Comparison of ENCODE assay signal across 8 cellular contexts in the genomic region with DNA sequence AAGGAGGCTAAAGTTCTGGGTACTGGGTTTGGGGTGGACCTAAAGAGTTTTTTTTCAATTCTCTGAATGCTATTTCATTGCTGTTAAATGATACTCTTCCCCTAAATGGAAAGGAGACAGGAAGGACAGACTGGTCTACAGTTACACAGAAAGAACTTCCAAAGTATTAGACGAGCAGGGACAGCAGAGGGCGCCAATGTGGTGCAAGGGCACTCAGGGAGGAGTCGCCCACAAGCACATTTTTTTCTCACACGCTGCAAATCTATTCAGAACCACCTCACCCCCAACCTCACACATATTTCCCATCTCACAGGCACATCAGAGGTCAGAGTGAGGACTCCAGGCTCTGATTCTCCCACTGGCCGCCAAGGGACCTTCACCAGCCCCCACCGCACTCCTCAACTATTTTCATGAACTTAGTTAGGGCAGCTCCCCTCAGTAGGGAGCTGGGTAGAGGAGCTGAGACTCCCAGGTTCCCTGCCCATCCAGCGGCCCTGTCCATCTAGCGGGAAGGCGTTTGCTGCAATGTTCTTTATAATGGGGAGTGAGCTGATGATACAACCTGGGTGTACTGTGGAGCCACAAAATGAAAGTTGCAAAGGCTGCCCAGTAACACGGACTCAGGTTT. TPM values are rescaled to one million over a fixed set of nuclear protein-coding genes. Genes with fewer than 3 reads are reported as not detected.
DNase-seq lines count a peak whose midpoint lies in the region; ATAC-seq and TF ChIP-seq lines count a peak whose summit lies in the region.

No MANE protein-coding gene starts in this region.

- no peaks in the 10 kb centered on the region for H4K20me1 ChIP-seq in IMR-90 (ENCODE audit: insufficient read depth, low read length)
- H4K20me1 ChIP-seq in OCI-LY1 (ENCODE audit: insufficient read depth, low read length): no peaks in the 10 kb centered on the region

- peak; percentile 86 for TF ChIP-seq RAD21 in IMR-90 (IDR thresholded peaks at IDR 0.05; ENCODE audit: low read length)

- no peak overlapping the region for H3K14ac ChIP-seq in IMR-90 (replicated peaks; ENCODE audit: low read depth, low read length)

- H3K56ac ChIP-seq in IMR-90 (ENCODE audit: extremely low read depth, insufficient read depth, low read length): no peak overlapping the region

- H3K4me2 ChIP-seq in IMR-90 (ENCODE audit: low read depth, low read length) (peak overlapping the region; percentile 82), OCI-LY1 (ENCODE audit: low read length) (peak overlapping the region; percentile 61)

- ATAC-seq in IMR-90 (ENCODE audit: low read depth) (peak; percentile 85), mucosa of descending colon (peak; percentile 75), HG02884 (IDR thresholded peaks at IDR 0.05; ENCODE audit: unreplicated experiment) (no peak)

- H3K4me3 ChIP-seq in IMR-90 (ENCODE audit: insufficient read depth, low read depth, low read length) (no peak overlapping the region), OCI-LY1 (ENCODE audit: low read depth, low read length, poor library complexity, severe bottlenecking) (peak overlapping the region; percentile 29), epithelial cell of esophagus (ENCODE audit: low read length) (no peak overlapping the region), mucosa of descending colon (no peak overlapping the region)

- H3K4ac ChIP-seq in IMR-90 (ENCODE audit: low read depth, low read length): no peak overlapping the region

- in situ Hi-C loops in IMR-90 (cut with MboI; ENCODE audit: low sequenced_read_pairs): loop anchor here (25.0 kb wide), 2 partner anchors 269 to 494 kb away; partner anchors contain the start of gene CHCT1

- no peak overlapping the region for H2AK9ac ChIP-seq in IMR-90 (replicated peaks; ENCODE audit: low read depth, low read length, poor library complexity)

- H3K23ac ChIP-seq in IMR-90 (ENCODE audit: low read depth, low read length): no peak overlapping the region

- no peaks in the 10 kb centered on the region for H3K79me1 ChIP-seq in IMR-90 (ENCODE audit: low read depth in 1 of 2, low read length in 2 of 2)

- H2BK15ac ChIP-seq in IMR-90 (ENCODE audit: low read depth, low read length): no peak overlapping the region

- H2BK5ac ChIP-seq in IMR-90 (ENCODE audit: low read depth, low read length, poor library complexity, severe bottlenecking): no peak overlapping the region

- peak overlapping the region; percentile 77 for H2AFZ ChIP-seq in IMR-90 (replicated peaks; ENCODE audit: low read length, poor library complexity)
- H2AFZ ChIP-seq in OCI-LY1 (ENCODE audit: low read length): no peak overlapping the region

- H3K27ac ChIP-seq in IMR-90 (ENCODE audit: insufficient read depth, low read length) (no peak overlapping the region), OCI-LY1 (ENCODE audit: low read depth, low read length, poor library complexity, severe bottlenecking) (no peak overlapping the region)

- no peaks in the 10 kb centered on the region for H3K36me3 ChIP-seq in IMR-90 (ENCODE audit: control insufficient read depth, insufficient read depth, low read length)
- no peaks in the 10 kb centered on the region for H3K36me3 ChIP-seq in OCI-LY1 (ENCODE audit: insufficient read depth, low read length)
- H3K36me3 ChIP-seq in mucosa of descending colon (ENCODE audit: low read depth): no peaks in the 10 kb centered on the region

- dilution Hi-C loops in IMR-90 (cut with HindIII; ENCODE audit: low sequenced_read_pairs, unreplicated experiment): no loop called here

- no peak overlapping the region for H2BK20ac ChIP-seq in IMR-90 (ENCODE audit: low read depth, low read length)

- 0% methylated on average over 1 of the region's 10 CpGs; no CpG with 5 or more reads in 1 of the 2 experiments for WGBS in IMR-90 (ENCODE audit: extremely low coverage in 2 of 2, insufficient read length in 1 of 2), 2 experiments

- H3K4me1 ChIP-seq in IMR-90 (ENCODE audit: control insufficient read depth, insufficient read depth, low read length) (peaks cover 11% of the 10 kb centered on the region), OCI-LY1 (ENCODE audit: insufficient read depth, low read length, severe bottlenecking) (peaks cover 14% of the 10 kb centered on the region), mucosa of descending colon (ENCODE audit: low read depth) (peaks cover 24% of the 10 kb centered on the region)

- intact Hi-C loops in IMR-90 (cut with micrococcal nuclease) (loop anchor here (1.0 to 10.0 kb wide), 3 partner anchors 30 to 492 kb away; no protein-coding TSS in a partner anchor), mucosa of descending colon (cut with DNase I, micrococcal nuclease) (no loop called here)

- BruUV-seq in IMR-90 (replicated peaks; lab: Mats Ljungman, UMichigan): no TSS peak

- no peaks in the 10 kb centered on the region for H3K9me2 ChIP-seq in OCI-LY1 (ENCODE audit: low read depth, low read length)

- H3K79me2 ChIP-seq in OCI-LY1 (ENCODE audit: insufficient read depth, low read length): no peaks in the 10 kb centered on the region

- H4K5ac ChIP-seq in IMR-90 (ENCODE audit: low read depth, low read length): no peak overlapping the region

- H3F3A ChIP-seq in OCI-LY1 (ENCODE audit: insufficient read depth, low read length): no peaks in the 10 kb centered on the region

- H3K9me3 ChIP-seq in IMR-90 (ENCODE audit: control insufficient read depth, insufficient read depth, low read length): no peaks in the 10 kb centered on the region
- no peaks in the 10 kb centered on the region for H3K9me3 ChIP-seq in OCI-LY1 (ENCODE audit: low read length)
- H3K9me3 ChIP-seq in mucosa of descending colon: no peaks in the 10 kb centered on the region

- no peak overlapping the region for H2AK5ac ChIP-seq in IMR-90 (ENCODE audit: low read depth, low read length)

- H3K9ac ChIP-seq in IMR-90 (ENCODE audit: low read depth, low read length) (0 out of 2 replicates have a peak overlapping the region, but pooled peaks have one; percentile 19), OCI-LY1 (ENCODE audit: low read length) (peak overlapping the region; percentile 36; the same call in 1 of the 2 replicates)

- POLR2A ChIA-PET in IMR-90 (lab: Charles Lee; ENCODE audit: unreplicated experiment): no interaction called here

- H4K8ac ChIP-seq in IMR-90 (ENCODE audit: low read depth in 2 of 2, low read length in 2 of 2): no peak overlapping the region

- H2BK120ac ChIP-seq in IMR-90 (ENCODE audit: low read depth, low read length): no peak overlapping the region

- peak; percentile 73 for DNase-seq in GM04504 (ENCODE audit: low read depth)
- DNase-seq in IMR-90: peak; percentile 83
- DNase-seq in activated CD8-positive, alpha-beta memory T cell treated with anti-CD3 and anti-CD28 coated beads, Interleukin-2, amount 50 U/mL, for 1 hour (ENCODE audit: extremely low read depth): peak; percentile 33
- peak; percentile 86 for DNase-seq in epithelial cell of esophagus (ENCODE audit: low read depth)
- DNase-seq in mucosa of descending colon: peak; percentile 81 to 97 (median 87)
- DNase-seq in stimulated activated CD8-positive, alpha-beta memory T cell treated with anti-CD3 and anti-CD28 coated beads, Interleukin-4, amount 100 ng/mL, for 1 hour (ENCODE audit: low read depth in 2 of 2, low spot score in 1 of 2): peak; percentile 21 to 53

- CTCF ChIA-PET in IMR-90 (lab: Yijun Ruan, JAX): interaction anchor here (1.5 kb wide), 1 partner anchor 11 kb away, joined by 3 read pairs; no protein-coding TSS in a partner anchor

- no peak overlapping the region for H3K18ac ChIP-seq in IMR-90 (ENCODE audit: low read depth, low read length)

- TF ChIP-seq POLR2A in IMR-90 (IDR thresholded peaks at IDR 0.05; ENCODE audit: low read depth, low read length): no peak

- H3K9me1 ChIP-seq in IMR-90 (ENCODE audit: insufficient read depth, low read length): no peaks in the 10 kb centered on the region; the same call in 1 of the 2 replicates

- H3K27me3 ChIP-seq in IMR-90 (ENCODE audit: control insufficient read depth, insufficient read depth, low read length) (peaks cover 62% of the 10 kb centered on the region), OCI-LY1 (ENCODE audit: insufficient read depth, low read length) (peaks cover 5% of the 10 kb centered on the region)

- H4K91ac ChIP-seq in IMR-90 (ENCODE audit: insufficient read depth, low read depth, low read length): no peak overlapping the region

- TF ChIP-seq CTCF in IMR-90 (conservative IDR thresholded peaks at IDR 0.05; ENCODE audit: low read depth, low read length) (peak; percentile 85), OCI-LY1 (IDR thresholded peaks at IDR 0.05; ENCODE audit: low read length) (peak; percentile 89), epithelial cell of esophagus (IDR thresholded peaks at IDR 0.05; ENCODE audit: insufficient read depth, low read depth, low read length, missing control alignments) (peak; percentile 80), mucosa of descending colon (IDR thresholded peaks at IDR 0.05) (peak; percentile 41)

TF ChIP-seq in IMR-90, 13 proteins besides CTCF, POLR2A, EP300 and RAD21:
- peak; percentile 70 for TF ChIP-seq MAZ (IDR thresholded peaks at IDR 0.05; ENCODE audit: borderline replicate concordance, low read depth, low read length)
- peak; percentile 85 for TF ChIP-seq SMC3 (IDR thresholded peaks at IDR 0.05; ENCODE audit: low read depth, low read length)
- TF ChIP-seq MAFK (IDR thresholded peaks at IDR 0.05; ENCODE audit: low read depth, low read length): no peak
- no peak for TF ChIP-seq CHD1 (IDR thresholded peaks at IDR 0.05; ENCODE audit: low read depth, low read length)
- no peak for TF ChIP-seq CEBPB (IDR thresholded peaks at IDR 0.05; ENCODE audit: low read depth, low read length)
- TF ChIP-seq MXI1 (IDR thresholded peaks at IDR 0.05; ENCODE audit: borderline replicate concordance, low read depth, low read length): peak; percentile 67; the same call in 1 of the 2 replicates
- TF ChIP-seq, protein P1, sequence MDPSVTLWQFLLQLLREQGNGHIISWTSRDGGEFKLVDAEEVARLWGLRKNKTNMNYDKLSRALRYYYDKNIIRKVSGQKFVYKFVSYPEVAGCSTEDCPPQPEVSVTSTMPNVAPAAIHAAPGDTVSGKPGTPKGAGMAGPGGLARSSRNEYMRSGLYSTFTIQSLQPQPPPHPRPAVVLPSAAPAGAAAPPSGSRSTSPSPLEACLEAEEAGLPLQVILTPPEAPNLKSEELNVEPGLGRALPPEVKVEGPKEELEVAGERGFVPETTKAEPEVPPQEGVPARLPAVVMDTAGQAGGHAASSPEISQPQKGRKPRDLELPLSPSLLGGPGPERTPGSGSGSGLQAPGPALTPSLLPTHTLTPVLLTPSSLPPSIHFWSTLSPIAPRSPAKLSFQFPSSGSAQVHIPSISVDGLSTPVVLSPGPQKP (IDR thresholded peaks at IDR 0.05; ENCODE audit: borderline replicate concordance, low read depth, low read length): no peak

RNA-seq across cellular contexts. Expression of gene CA4, which starts 6.8 kb away (rescaled TPM):
- total RNA-seq in IMR-90 (2012; rRNA removed) (not detected in 2 replicates), mucosa of descending colon (100 to 1,000 TPM; 177 to 725 (median 673) TPM)
- polyA plus RNA-seq in IMR-90 (2012; rRNA removed): not detected in 2 replicates
- not detected in 2 replicates for polyA plus RNA-seq in IMR-90 (2012; cell fraction: cytosol; rRNA removed)
- polyA plus RNA-seq in IMR-90 (2012; cell fraction: nucleus; rRNA removed; ENCODE audit: low replicate concordance): not detected in 2 replicates

Comparison
In these comparisons a context has a peak if more than half of its experiments do, and no peak if none do; other contexts are left out.
1. DNase-seq: peak in every context shown above with its lines; median percentile 87 in mucosa of descending colon; 86 in epithelial cell of esophagus; 83 in IMR-90; 73 in GM04504; 37 in stimulated activated CD8-positive, alpha-beta memory T cell treated with anti-CD3 and anti-CD28 coated beads, Interleukin-4, amount 100 ng/mL, for 1 hour; 33 in activated CD8-positive, alpha-beta memory T cell treated with anti-CD3 and anti-CD28 coated beads, Interleukin-2, amount 50 U/mL, for 1 hour.
2. RNA of gene CA4, which starts 6.8 kb away (total RNA-seq): 177 to 725 TPM in mucosa of descending colon; not detected in IMR-90; every median in the first group is over 100 times any median in the second.
3. Peak in every context shown above with its lines, with median percentiles within 50 percentile points of each other: CTCF ChIP-seq.